In the genomic region with DNA sequence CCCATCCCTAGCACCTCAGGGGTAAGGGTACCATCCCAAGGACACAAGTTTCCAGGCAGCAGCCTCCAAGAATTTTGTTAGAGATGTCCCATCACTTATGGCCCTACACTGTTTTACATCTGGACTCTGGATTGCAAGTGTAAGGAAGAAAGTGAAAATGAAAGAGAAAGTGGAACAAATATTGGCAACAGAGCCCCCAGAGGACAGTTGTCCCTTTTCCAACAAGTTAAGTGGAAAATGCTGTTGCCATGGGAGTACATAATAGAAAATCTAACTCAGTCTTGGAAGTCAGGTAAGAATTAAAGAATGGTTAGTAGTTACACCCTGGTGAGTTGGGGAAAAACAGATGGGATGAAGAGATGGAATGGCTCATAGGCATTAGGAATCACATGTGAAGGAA, we compare ENCODE assay signal across 1 cellular context.
TF ChIP-seq lines count a peak whose summit lies in the region.

No MANE protein-coding gene starts in this region.

TF ChIP-seq in SK-N-SH, 30 proteins besides CTCF, POLR2A, EP300 and RAD21 (continued from another document):
- TF ChIP-seq REST (IDR thresholded peaks at IDR 0.05; ENCODE audit: low read depth, low read length), result no peak
- TF ChIP-seq TAF1 (IDR thresholded peaks at IDR 0.05; ENCODE audit: borderline replicate concordance, low read depth, low read length), result no peak
- no peak for TF ChIP-seq GATA2 (CRISPR knock-in tag; IDR thresholded peaks at IDR 0.05)
- no peak for TF ChIP-seq SIN3A (IDR thresholded peaks at IDR 0.05; ENCODE audit: borderline replicate concordance, low read depth, low read length)
- no peak for TF ChIP-seq FOXJ3 (CRISPR knock-in tag; IDR thresholded peaks at IDR 0.05)
- no peak for TF ChIP-seq MXI1 (IDR thresholded peaks at IDR 0.05; ENCODE audit: low read depth, low read length)
- no peak for TF ChIP-seq USF2 (IDR thresholded peaks at IDR 0.05; ENCODE audit: borderline replicate concordance, low read depth, low read length)
- TF ChIP-seq RFX5 (IDR thresholded peaks at IDR 0.05; ENCODE audit: low read length), result no peak
